Comparison of ENCODE assay signal across 13 cellular contexts in the genomic region with DNA sequence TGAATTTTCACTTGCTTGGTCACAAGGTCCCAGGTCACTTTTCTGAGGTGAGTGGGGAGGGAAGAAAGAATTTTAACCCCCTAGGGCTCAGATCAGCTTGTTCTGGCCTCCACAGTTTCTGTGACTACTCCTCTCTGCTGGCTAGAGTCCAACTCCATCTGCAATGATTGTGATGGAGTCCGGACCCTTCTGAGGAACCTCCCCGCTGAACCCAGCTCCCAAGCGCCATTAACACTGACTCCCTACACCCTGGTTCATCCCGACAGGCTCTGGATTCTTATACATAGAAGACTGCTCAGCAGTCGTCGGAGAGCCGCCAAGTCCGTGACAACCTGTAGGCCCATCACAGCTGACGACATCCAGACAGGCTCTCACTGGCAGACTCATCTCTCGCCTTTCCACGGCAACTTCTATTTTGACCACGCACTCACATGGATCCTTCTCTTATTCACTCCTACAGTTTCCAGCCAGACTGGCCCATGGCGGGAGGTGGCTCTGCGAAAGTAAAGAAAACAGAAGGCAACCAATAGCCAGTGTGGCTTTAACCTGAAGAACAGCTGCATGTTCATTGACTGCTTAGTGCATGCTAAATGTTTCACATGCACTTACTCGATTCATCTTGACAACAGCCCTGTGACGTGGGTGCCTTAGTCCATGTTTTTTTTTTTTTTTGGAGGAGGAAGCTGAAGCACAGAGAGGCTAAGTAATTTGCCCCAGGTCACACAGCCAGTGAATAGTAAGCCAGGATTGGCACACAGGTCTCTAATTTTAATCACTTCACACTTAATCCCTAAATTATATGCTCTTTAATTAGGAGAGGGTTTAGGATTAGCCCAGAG.
DNase-seq lines count a peak whose midpoint lies in the region; ATAC-seq, FAIRE-seq and TF ChIP-seq lines count a peak whose summit lies in the region.
"Had no signal": no experiment of that assay in that cellular context is flagged by ENCODE, and none has a peak within 500 bp of the region (broad histone marks: within the 10 kb centered on the region; RNA-seq: fewer than 3 reads in every experiment).

No MANE protein-coding gene starts in this region.

- H3K4me3 ChIP-seq in A549 (no peak overlapping the region), DND-41 (ENCODE audit: low read depth in 1 of 2, low read length in 2 of 2) (no peak overlapping the region), astrocyte (ENCODE audit: insufficient read depth, low read depth, low read length) (no peak overlapping the region)

- no peak overlapping the region for H3K4me3 Mint-ChIP-seq in astrocyte (ENCODE audit: unreplicated experiment)
- H3K4me3 Mint-ChIP-seq in naive B cell = peak overlapping the region in 7 of 8 donors; percentile 37 to 86 (median 62)
- no peak overlapping the region for H3K4me3 Mint-ChIP-seq in Calu3 (ENCODE audit: low read depth, unreplicated experiment)
- no peak overlapping the region for H3K4me3 Mint-ChIP-seq in MCF 10A (ENCODE audit: unreplicated experiment)
- H3K4me3 Mint-ChIP-seq: activated T-cell treated with anti-CD3 and anti-CD28 coated beads, Interleukin-2, amount 50 U/mL, for 72 hours had no signal

- H2AFZ ChIP-seq in DND-41 (ENCODE audit: low read depth, low read length) = no peak overlapping the region
- H2AFZ ChIP-seq in astrocyte (ENCODE audit: low read depth, low read length) = no peak overlapping the region

- TF ChIP-seq RAD21 in A549 (conservative IDR thresholded peaks at IDR 0.05 in 1 of 2, IDR thresholded peaks at IDR 0.05 in 1 of 2) = no peak

- H3K36me3 Mint-ChIP-seq in astrocyte (ENCODE audit: low read depth, unreplicated experiment) (no peaks in the 10 kb centered on the region), naive B cell (peaks cover 0 to 5% of the 10 kb centered on the region in 2 donors), Calu3 (ENCODE audit: insufficient read depth, unreplicated experiment) (no peaks in the 10 kb centered on the region), MCF 10A (ENCODE audit: insufficient read depth, unreplicated experiment) (no peaks in the 10 kb centered on the region)

- H3K9ac ChIP-seq in DND-41 (ENCODE audit: low read depth, low read length) (peak overlapping the region; percentile 46; the same call in 1 of the 2 replicates), astrocyte (ENCODE audit: low read length) (no peak overlapping the region)

- peak overlapping the region; percentile 74 for H3K27ac Mint-ChIP-seq in astrocyte (ENCODE audit: unreplicated experiment)
- H3K27ac Mint-ChIP-seq in naive B cell = peak overlapping the region in 4 of 6 donors; percentile 23 to 93 (median 78)
- H3K27ac Mint-ChIP-seq in Calu3 (ENCODE audit: unreplicated experiment) = no peak overlapping the region
- no peak overlapping the region for H3K27ac Mint-ChIP-seq in MCF 10A (ENCODE audit: low read depth, unreplicated experiment)
- H3K27ac Mint-ChIP-seq: activated T-cell treated with anti-CD3 and anti-CD28 coated beads, Interleukin-2, amount 50 U/mL, for 72 hours had no signal

- FAIRE-seq in A549 (lab: Jason Lieb, UNC) = no peak
- FAIRE-seq in astrocyte (lab: Jason Lieb, UNC) = no peak
- no peak for FAIRE-seq in GM12892 (lab: Jason Lieb, UNC)

- no peaks in the 10 kb centered on the region for H3K27me3 ChIP-seq in DND-41 (ENCODE audit: insufficient read depth, low read length, poor library complexity)
- peaks cover 41% of the 10 kb centered on the region for H3K27me3 ChIP-seq in astrocyte (ENCODE audit: insufficient read depth, low read length)

- H3K9me3 Mint-ChIP-seq in astrocyte (ENCODE audit: unreplicated experiment) (no peaks in the 10 kb centered on the region), naive B cell (peaks cover 0 to 5% (median 0%) of the 10 kb centered on the region in 7 donors), Calu3 (ENCODE audit: low read depth, unreplicated experiment) (no peaks in the 10 kb centered on the region), MCF 10A (ENCODE audit: unreplicated experiment) (no peaks in the 10 kb centered on the region)

- peaks cover 29% of the 10 kb centered on the region for H3K27me3 Mint-ChIP-seq in astrocyte (ENCODE audit: low read depth, unreplicated experiment)
- no peaks in the 10 kb centered on the region for H3K27me3 Mint-ChIP-seq in naive B cell
- H3K27me3 Mint-ChIP-seq in Calu3 (ENCODE audit: unreplicated experiment) = peaks cover 80% of the 10 kb centered on the region
- no peaks in the 10 kb centered on the region for H3K27me3 Mint-ChIP-seq in MCF 10A (ENCODE audit: insufficient read depth, unreplicated experiment)

- no peaks in the 10 kb centered on the region for H3K36me3 ChIP-seq in DND-41 (ENCODE audit: insufficient read depth, low read length)
- H3K36me3 ChIP-seq in astrocyte (ENCODE audit: insufficient read depth, low read length) = no peaks in the 10 kb centered on the region

- H3K4me2 ChIP-seq in A549 (no peak overlapping the region), DND-41 (ENCODE audit: insufficient read depth, low read length) (peak overlapping the region; percentile 61; the same call in 1 of the 2 replicates), astrocyte (ENCODE audit: low read length) (no peak overlapping the region)

- H3K79me2 ChIP-seq in DND-41 (ENCODE audit: insufficient read depth, low read length) (no peaks in the 10 kb centered on the region), astrocyte (ENCODE audit: insufficient read depth, low read length) (no peaks in the 10 kb centered on the region)

- no peaks in the 10 kb centered on the region for H3K9me3 ChIP-seq in A549
- H3K9me3 ChIP-seq in DND-41 (ENCODE audit: insufficient read depth, low read length, severe bottlenecking) = no peaks in the 10 kb centered on the region
- H3K9me3 ChIP-seq in astrocyte (ENCODE audit: insufficient read depth, low read depth, low read length) = no peaks in the 10 kb centered on the region

- DNase-seq in A549 (ENCODE audit: low read depth in 1 of 2, low spot score in 1 of 2) (no peak), DND-41 (no peak), astrocyte (ENCODE audit: low read depth) (no peak), naive B cell (no peak), Calu3 (no peak), GM12892 (ENCODE audit: insufficient read length) (no peak), MCF 10A (ENCODE audit: unreplicated experiment) (no peak)
- DNase-seq in activated naive CD4-positive, alpha-beta T cell treated with anti-CD3 and anti-CD28 coated beads, Interleukin-2, amount 50 U/mL, for 16 hours = no peak
- DNase-seq: activated T-cell treated with anti-CD3 and anti-CD28 coated beads, Interleukin-2, amount 50 U/mL, for 72 hours; central memory CD4-positive, alpha-beta T cell; GOT3; NCI-H2107; SHP77 had no signal

- TF ChIP-seq CTCF in A549 (IDR thresholded peaks at IDR 0.05) (no peak), DND-41 (IDR thresholded peaks at IDR 0.05; ENCODE audit: borderline replicate concordance, extremely low read depth, low read length, poor library complexity, severe bottlenecking) (no peak), astrocyte (IDR thresholded peaks at IDR 0.05; ENCODE audit: insufficient read depth, low read depth, low read length) (no peak), Calu3 (IDR thresholded peaks at IDR 0.05; ENCODE audit: unreplicated experiment) (no peak), MCF 10A (IDR thresholded peaks at IDR 0.05; ENCODE audit: unreplicated experiment) (no peak)

- no peak for TF ChIP-seq EP300 in A549 (IDR thresholded peaks at IDR 0.05)

- intact Hi-C loops in Calu3 (cut with micrococcal nuclease; ENCODE audit: unreplicated experiment) (no loop called here), MCF 10A (cut with micrococcal nuclease) (no loop called here)

- TF ChIP-seq POLR2A in A549 (IDR thresholded peaks at IDR 0.05; ENCODE audit: low read length) (no peak), GM12892 (IDR thresholded peaks at IDR 0.05; ENCODE audit: low read depth, low read length) (no peak)

- 79% methylated on average over 16 of the region's 16 CpGs for WGBS in A549 (ENCODE audit: missing lambda C conversion rate)

- H4K20me1 ChIP-seq in DND-41 (ENCODE audit: insufficient read depth, low read length) = peaks cover 3% of the 10 kb centered on the region; the same call in 1 of the 2 replicates
- H4K20me1 ChIP-seq in astrocyte (ENCODE audit: insufficient read depth, low read length) = no peaks in the 10 kb centered on the region

- CTCF ChIA-PET in A549 (lab: Yijun Ruan, JAX) (interaction anchor here (0.9 to 41.5 kb wide), 3 partner anchors 25 to 141 kb away, joined by 4 to 1740 read pairs (median 20); no protein-coding TSS in a partner anchor), Calu3 (lab: Charles Lee) (interaction anchor here (0.7 kb wide), 1 partner anchor 221 kb away, joined by 3 read pairs; no protein-coding TSS in a partner anchor), MCF 10A (lab: Yijun Ruan, JAX) (interaction anchor here (0.5 to 1.5 kb wide), 4 partner anchors 25 to 588 kb away, joined by 3 to 4 read pairs (median 3); no protein-coding TSS in a partner anchor)

- BruUV-seq in Calu3 (replicated peaks; lab: Mats Ljungman, UMichigan) = no TSS peak
- no TSS peak for BruUV-seq in MCF 10A (replicated peaks; lab: Mats Ljungman, UMichigan)

- ATAC-seq in A549 (no peak), DND-41 (ENCODE audit: insufficient read depth, low read depth) (no peak), naive B cell (ENCODE audit: low read depth in 2 of 2) (no peak)

- POLR2A ChIA-PET in A549 (lab: Yijun Ruan, JAX) (no interaction called here), MCF 10A (lab: Yijun Ruan, JAX) (no interaction called here)

- H3K4me1 Mint-ChIP-seq in astrocyte (ENCODE audit: low read depth, unreplicated experiment) = peaks cover 13% of the 10 kb centered on the region
- H3K4me1 Mint-ChIP-seq in naive B cell = peaks cover 54 to 74% (median 73%) of the 10 kb centered on the region in 3 donors
- H3K4me1 Mint-ChIP-seq in Calu3 (ENCODE audit: low read depth, unreplicated experiment) = no peaks in the 10 kb centered on the region
- peaks cover 5% of the 10 kb centered on the region for H3K4me1 Mint-ChIP-seq in MCF 10A (ENCODE audit: insufficient read depth, unreplicated experiment)

- no peak overlapping the region for H3K27ac ChIP-seq in A549
- H3K27ac ChIP-seq in DND-41 (ENCODE audit: low read length) = peak overlapping the region; percentile 79
- H3K27ac ChIP-seq in astrocyte (ENCODE audit: low read depth, low read length) = no peak overlapping the region

- H3K4me1 ChIP-seq in A549 (no peaks in the 10 kb centered on the region), DND-41 (ENCODE audit: insufficient read depth, low read length) (peaks cover 32% of the 10 kb centered on the region), astrocyte (ENCODE audit: insufficient read depth, low read length) (no peaks in the 10 kb centered on the region)

TF ChIP-seq in A549, 52 proteins besides CTCF, POLR2A, EP300 and RAD21:
- peak; percentile 37 for TF ChIP-seq ZFP36 (IDR thresholded peaks at IDR 0.05; ENCODE audit: borderline replicate concordance, partially characterized antibody)
- no peak for TF ChIP-seq HEYL (CRISPR knock-in tag; IDR thresholded peaks at IDR 0.05)
- no peak for TF ChIP-seq RFX5 (IDR thresholded peaks at IDR 0.05)

Comparison
In these comparisons a context has a peak if more than half of its experiments do, and no peak if none do; other contexts are left out.
1. H3K27ac Mint-ChIP-seq: peak in astrocyte (single experiment) and naive B cell (4 of 6); none in Calu3 (single experiment) and MCF 10A (single experiment).
2. H3K4me3 Mint-ChIP-seq: peak in naive B cell (7 of 8); none in astrocyte (single experiment), Calu3 (single experiment) and MCF 10A (single experiment).